26 cellular contexts compared by ENCODE assay signal in the genomic region with DNA sequence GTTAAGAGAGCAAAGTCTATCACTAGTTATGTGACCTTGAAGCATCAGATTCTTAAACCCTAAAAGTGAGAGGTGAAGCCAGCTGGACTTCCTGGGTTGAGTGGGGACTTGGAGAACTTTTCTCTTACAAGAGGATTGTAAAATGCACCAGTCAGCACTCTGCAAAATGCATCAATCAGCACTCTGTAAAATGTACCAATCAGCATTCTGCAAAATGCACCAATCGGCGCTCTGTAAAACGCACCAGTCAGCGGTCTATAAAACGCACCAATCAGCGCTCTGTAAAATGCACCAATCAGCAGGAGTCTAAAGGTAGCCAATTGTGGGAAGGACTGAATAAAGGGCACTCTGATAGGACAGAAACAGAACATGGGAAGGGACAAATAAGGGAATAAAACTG.
"Had no signal": no experiment of that assay in that cellular context is flagged by ENCODE, and none has a peak within 500 bp of the region (broad histone marks: within the 10 kb centered on the region; RNA-seq: fewer than 3 reads in every experiment).

No MANE protein-coding gene starts in this region.

- H3K9me3 ChIP-seq: colonic mucosa, esophagus squamous epithelium, gastrocnemius medialis, left lung, lower lobe of right lung had no signal

- H3K4me3 ChIP-seq: colonic mucosa, esophagus squamous epithelium, gastrocnemius medialis, heart right ventricle, left lung, lower lobe of right lung, mucosa of descending colon had no signal

- FAIRE-seq: endometrium, islet of Langerhans, keratinocyte had no signal

- DNase-seq: colonic mucosa; cortex of kidney; effector CD8-positive, alpha-beta T cell; effector memory CD8-positive, alpha-beta T cell; endodermal cell; erythroblast; esophagus squamous epithelium; foreskin fibroblast; foreskin melanocyte; gastrocnemius medialis; glutamatergic neuron; head of caudate nucleus; heart right ventricle; hippocampal formation; left cardiac atrium; left lung; left ventricle myocardium superior; lower lobe of right lung; mesenchymal stem cell; mucosa of descending colon; naive B cell had no signal

- ATAC-seq: effector memory CD8-positive, alpha-beta T cell; esophagus mucosa; gastrocnemius medialis; heart right ventricle; left cardiac atrium; left lung; left ventricle myocardium superior; lower lobe of right lung; mucosa of descending colon had no signal

- H3K36me3 ChIP-seq: colonic mucosa, esophagus squamous epithelium, gastrocnemius medialis, heart right ventricle, left lung, lower lobe of right lung had no signal

- H3K27ac ChIP-seq: colonic mucosa, epithelial cell of prostate, esophagus squamous epithelium, gastrocnemius medialis, left lung, lower lobe of right lung had no signal

- H3K27me3 ChIP-seq: colonic mucosa, esophagus squamous epithelium, gastrocnemius medialis, heart right ventricle, left lung had no signal

- H3K4me1 ChIP-seq: colonic mucosa, esophagus squamous epithelium, gastrocnemius medialis, left lung, lower lobe of right lung had no signal
